In the genomic region with DNA sequence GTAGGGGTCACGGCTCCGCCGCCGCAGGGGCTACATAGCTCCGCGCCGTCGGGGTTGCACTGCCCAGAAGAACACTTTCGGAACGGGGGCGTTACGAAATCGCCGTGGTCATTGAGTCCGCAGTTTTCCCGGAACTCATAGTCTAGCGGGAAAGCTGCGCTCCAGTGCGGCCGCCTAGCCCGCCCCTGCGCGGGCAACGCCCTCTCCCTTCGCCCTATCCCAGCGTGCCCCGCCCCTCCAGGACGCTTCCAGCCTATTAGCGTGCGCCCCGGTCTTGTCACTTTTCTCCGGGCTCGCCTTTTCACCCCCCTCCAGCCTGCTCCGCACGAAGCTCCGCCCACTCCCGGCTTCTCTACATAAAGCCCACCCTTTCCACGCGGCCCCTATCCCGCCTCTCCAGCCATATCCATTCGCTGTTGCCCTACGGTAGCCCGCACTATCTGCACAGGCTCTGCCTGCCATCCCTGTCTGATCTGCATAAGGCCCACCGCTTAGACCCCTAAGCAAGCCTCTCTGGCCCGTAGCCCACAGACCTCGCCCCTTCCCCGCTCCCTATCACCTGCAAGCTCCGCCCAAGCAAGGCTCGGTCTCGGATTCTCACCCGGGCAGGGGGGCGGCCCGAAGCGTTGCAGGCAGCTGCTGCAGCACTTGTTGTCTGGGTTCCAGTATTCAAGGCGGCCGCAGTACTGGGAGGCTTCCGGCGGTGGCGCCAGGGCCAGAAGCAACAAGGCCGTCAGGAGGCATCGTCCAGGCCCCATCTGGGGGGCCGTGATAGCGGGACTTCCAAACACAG, we compare ENCODE assay signal across 1 cellular context.
TF ChIP-seq lines count a peak whose summit lies in the region.

No MANE protein-coding gene starts in this region.

TF ChIP-seq in K562, 482 proteins besides CTCF, POLR2A, EP300 and RAD21 (continued from another document):
- TF ChIP-seq, protein P1, sequence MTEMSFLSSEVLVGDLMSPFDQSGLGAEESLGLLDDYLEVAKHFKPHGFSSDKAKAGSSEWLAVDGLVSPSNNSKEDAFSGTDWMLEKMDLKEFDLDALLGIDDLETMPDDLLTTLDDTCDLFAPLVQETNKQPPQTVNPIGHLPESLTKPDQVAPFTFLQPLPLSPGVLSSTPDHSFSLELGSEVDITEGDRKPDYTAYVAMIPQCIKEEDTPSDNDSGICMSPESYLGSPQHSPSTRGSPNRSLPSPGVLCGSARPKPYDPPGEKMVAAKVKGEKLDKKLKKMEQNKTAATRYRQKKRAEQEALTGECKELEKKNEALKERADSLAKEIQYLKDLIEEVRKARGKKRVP (CRISPR knock-in tag; IDR thresholded peaks at IDR 0.05), result 0 out of 2 replicates have a peak, but pooled peaks have one; percentile 25
- TF ChIP-seq ZNF511 (CRISPR knock-in tag; IDR thresholded peaks at IDR 0.05) (0 out of 2 replicates have a peak, but pooled peaks have one; percentile 48), CXXC5 (CRISPR knock-in tag; IDR thresholded peaks at IDR 0.05) (peak; percentile 92), MXI1 (IDR thresholded peaks at IDR 0.05; ENCODE audit: low read depth, low read length) (no peak), ARID3A (IDR thresholded peaks at IDR 0.05; ENCODE audit: borderline replicate concordance, low read depth, low read length) (no peak), KAT7 (CRISPR knock-in tag; IDR thresholded peaks at IDR 0.05; ENCODE audit: borderline replicate concordance) (0 out of 2 replicates have a peak, but pooled peaks have one; percentile 50), ZNF707 (CRISPR knock-in tag; conservative IDR thresholded peaks at IDR 0.05) (no peak), POLR2B (IDR thresholded peaks at IDR 0.05; ENCODE audit: low read depth, partially characterized antibody) (peak; percentile 67), SRSF7 (optimal IDR thresholded peaks at IDR 0.05; ENCODE audit: low read depth, low read length) (no peak), HMBOX1 (IDR thresholded peaks at IDR 0.05) (no peak), ZNF76 (CRISPR knock-in tag; IDR thresholded peaks at IDR 0.05; ENCODE audit: borderline replicate concordance) (no peak), KLF13 (tag; IDR thresholded peaks at IDR 0.05; ENCODE audit: borderline replicate concordance, low read depth) (0 out of 2 replicates have a peak, but pooled peaks have one; percentile 44), XRCC5 (IDR thresholded peaks at IDR 0.05; ENCODE audit: low read depth, low read length) (peak; percentile 48), MCM2 (IDR thresholded peaks at IDR 0.05; ENCODE audit: low read depth) (no peak), SUPT5H (IDR thresholded peaks at IDR 0.05) (peak; percentile 76), MTA1 (IDR thresholded peaks at IDR 0.05; ENCODE audit: borderline replicate concordance) (0 out of 2 replicates have a peak, but pooled peaks have one; percentile 60), NCOA1 (IDR thresholded peaks at IDR 0.05; ENCODE audit: low read depth) (peak; percentile 72; the same call in 1 of the 2 replicates), FOXJ2 (tag; IDR thresholded peaks at IDR 0.05) (no peak), MYC (IDR thresholded peaks at IDR 0.05; ENCODE audit: low read depth, low read length) (peak; percentile 83), MYC (CRISPR knock-in tag; IDR thresholded peaks at IDR 0.05; ENCODE audit: borderline replicate concordance, low read depth) (peak; percentile 81; the same call in 1 of the 2 replicates), TARDBP (IDR thresholded peaks at IDR 0.05) (peak; percentile 60; the same call in 1 of the 2 replicates), NFIX (CRISPR knock-in tag; IDR thresholded peaks at IDR 0.05; ENCODE audit: low read depth) (no peak), DNMT1 (IDR thresholded peaks at IDR 0.05) (peak; percentile 75; the same call in 1 of the 2 replicates), MED1 (CRISPR knock-in tag; IDR thresholded peaks at IDR 0.05; ENCODE audit: borderline replicate concordance) (no peak), LEF1 (IDR thresholded peaks at IDR 0.05) (0 out of 2 replicates have a peak, but pooled peaks have one; percentile 11), BCOR (IDR thresholded peaks at IDR 0.05) (0 out of 2 replicates have a peak, but pooled peaks have one; percentile 39), ILF3 (IDR thresholded peaks at IDR 0.05; ENCODE audit: borderline replicate concordance) (no peak)
- TF ChIP-seq, protein P2, sequence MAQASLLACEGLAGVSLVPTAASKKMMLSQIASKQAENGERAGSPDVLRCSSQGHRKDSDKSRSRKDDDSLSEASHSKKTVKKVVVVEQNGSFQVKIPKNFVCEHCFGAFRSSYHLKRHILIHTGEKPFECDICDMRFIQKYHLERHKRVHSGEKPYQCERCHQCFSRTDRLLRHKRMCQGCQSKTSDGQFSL (CRISPR knock-in tag; IDR thresholded peaks at IDR 0.05), result 0 out of 2 replicates have a peak, but pooled peaks have one; percentile 57
- TF ChIP-seq, protein P2 (tag; IDR thresholded peaks at IDR 0.05), result no peak; a peak in 1 of 4 replicates
- TF ChIP-seq, protein P3, sequence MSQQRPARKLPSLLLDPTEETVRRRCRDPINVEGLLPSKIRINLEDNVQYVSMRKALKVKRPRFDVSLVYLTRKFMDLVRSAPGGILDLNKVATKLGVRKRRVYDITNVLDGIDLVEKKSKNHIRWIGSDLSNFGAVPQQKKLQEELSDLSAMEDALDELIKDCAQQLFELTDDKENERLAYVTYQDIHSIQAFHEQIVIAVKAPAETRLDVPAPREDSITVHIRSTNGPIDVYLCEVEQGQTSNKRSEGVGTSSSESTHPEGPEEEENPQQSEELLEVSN (IDR thresholded peaks at IDR 0.05; ENCODE audit: borderline replicate concordance in 1 of 2, extremely low read depth in 1 of 2, insufficient read depth in 1 of 2, insufficient read length in 1 of 2, low read depth in 1 of 2, low read length in 1 of 2, poor library complexity in 1 of 2, severe bottlenecking in 1 of 2), result peak; percentile 58 to 64
- TF ChIP-seq, protein P4, sequence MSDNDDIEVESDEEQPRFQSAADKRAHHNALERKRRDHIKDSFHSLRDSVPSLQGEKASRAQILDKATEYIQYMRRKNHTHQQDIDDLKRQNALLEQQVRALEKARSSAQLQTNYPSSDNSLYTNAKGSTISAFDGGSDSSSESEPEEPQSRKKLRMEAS (CRISPR knock-in tag; IDR thresholded peaks at IDR 0.05), result peak; percentile 81
- TF ChIP-seq, protein P5, sequence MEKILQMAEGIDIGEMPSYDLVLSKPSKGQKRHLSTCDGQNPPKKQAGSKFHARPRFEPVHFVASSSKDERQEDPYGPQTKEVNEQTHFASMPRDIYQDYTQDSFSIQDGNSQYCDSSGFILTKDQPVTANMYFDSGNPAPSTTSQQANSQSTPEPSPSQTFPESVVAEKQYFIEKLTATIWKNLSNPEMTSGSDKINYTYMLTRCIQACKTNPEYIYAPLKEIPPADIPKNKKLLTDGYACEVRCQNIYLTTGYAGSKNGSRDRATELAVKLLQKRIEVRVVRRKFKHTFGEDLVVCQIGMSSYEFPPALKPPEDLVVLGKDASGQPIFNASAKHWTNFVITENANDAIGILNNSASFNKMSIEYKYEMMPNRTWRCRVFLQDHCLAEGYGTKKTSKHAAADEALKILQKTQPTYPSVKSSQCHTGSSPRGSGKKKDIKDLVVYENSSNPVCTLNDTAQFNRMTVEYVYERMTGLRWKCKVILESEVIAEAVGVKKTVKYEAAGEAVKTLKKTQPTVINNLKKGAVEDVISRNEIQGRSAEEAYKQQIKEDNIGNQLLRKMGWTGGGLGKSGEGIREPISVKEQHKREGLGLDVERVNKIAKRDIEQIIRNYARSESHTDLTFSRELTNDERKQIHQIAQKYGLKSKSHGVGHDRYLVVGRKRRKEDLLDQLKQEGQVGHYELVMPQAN (IDR thresholded peaks at IDR 0.05; ENCODE audit: borderline replicate concordance), result peak; percentile 76; the same call in 1 of the 2 replicates
- TF ChIP-seq, protein P6, sequence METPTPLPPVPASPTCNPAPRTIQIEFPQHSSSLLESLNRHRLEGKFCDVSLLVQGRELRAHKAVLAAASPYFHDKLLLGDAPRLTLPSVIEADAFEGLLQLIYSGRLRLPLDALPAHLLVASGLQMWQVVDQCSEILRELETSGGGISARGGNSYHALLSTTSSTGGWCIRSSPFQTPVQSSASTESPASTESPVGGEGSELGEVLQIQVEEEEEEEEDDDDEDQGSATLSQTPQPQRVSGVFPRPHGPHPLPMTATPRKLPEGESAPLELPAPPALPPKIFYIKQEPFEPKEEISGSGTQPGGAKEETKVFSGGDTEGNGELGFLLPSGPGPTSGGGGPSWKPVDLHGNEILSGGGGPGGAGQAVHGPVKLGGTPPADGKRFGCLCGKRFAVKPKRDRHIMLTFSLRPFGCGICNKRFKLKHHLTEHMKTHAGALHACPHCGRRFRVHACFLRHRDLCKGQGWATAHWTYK (CRISPR knock-in tag; IDR thresholded peaks at IDR 0.05), result no peak
- TF ChIP-seq, protein P7, sequence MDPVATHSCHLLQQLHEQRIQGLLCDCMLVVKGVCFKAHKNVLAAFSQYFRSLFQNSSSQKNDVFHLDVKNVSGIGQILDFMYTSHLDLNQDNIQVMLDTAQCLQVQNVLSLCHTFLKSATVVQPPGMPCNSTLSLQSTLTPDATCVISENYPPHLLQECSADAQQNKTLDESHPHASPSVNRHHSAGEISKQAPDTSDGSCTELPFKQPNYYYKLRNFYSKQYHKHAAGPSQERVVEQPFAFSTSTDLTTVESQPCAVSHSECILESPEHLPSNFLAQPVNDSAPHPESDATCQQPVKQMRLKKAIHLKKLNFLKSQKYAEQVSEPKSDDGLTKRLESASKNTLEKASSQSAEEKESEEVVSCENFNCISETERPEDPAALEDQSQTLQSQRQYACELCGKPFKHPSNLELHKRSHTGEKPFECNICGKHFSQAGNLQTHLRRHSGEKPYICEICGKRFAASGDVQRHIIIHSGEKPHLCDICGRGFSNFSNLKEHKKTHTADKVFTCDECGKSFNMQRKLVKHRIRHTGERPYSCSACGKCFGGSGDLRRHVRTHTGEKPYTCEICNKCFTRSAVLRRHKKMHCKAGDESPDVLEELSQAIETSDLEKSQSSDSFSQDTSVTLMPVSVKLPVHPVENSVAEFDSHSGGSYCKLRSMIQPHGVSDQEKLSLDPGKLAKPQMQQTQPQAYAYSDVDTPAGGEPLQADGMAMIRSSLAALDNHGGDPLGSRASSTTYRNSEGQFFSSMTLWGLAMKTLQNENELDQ (CRISPR knock-in tag; IDR thresholded peaks at IDR 0.05; ENCODE audit: borderline replicate concordance), result 0 out of 2 replicates have a peak, but pooled peaks have one; percentile 33
